Comparison of ENCODE assay signal across 13 cellular contexts in the genomic region with DNA sequence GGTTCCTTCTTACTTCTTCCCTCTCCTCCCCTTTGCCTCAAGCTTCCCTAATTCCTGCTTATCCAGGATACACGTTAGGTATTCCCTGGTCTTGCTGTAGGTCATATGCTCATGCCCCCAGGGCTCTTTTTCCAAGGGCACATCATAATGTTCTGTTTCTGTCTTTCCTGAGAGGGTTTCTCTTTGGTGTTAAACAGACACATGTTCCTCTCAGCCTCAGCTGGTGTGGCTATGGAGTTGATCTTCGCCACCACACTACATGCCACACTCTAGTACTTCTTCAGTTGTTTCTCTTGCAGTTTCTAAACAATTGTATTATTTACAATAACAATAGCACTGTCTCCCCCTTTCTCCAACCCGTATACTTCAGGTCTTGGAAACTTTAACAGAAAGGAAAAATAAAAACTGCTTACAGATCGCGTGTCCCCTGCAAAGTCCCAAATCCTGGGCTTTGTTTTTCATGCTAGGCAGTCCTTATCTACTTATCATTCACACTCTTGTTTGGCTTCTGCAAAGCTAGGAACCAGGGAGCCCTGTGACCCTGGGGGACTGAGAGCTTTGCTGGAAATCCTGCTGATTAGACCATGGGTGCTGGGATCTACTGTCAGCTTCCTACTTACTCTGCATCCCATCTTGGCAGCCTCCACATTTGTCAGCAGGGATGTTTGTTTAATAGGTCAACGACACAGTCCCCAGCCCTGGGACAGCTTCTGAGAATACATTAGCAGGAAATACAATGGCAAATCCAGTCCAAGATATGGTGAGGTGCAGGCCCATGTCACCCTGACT.
"Had no signal": no experiment of that assay in that cellular context is flagged by ENCODE, and none has a peak within 500 bp of the region (broad histone marks: within the 10 kb centered on the region; RNA-seq: fewer than 3 reads in every experiment).

No MANE protein-coding gene starts in this region.

- H2AFZ ChIP-seq: parathyroid adenoma had no signal

- H3K9me3 ChIP-seq: esophagus muscularis mucosa, uterus had no signal

- H3K4me1 Mint-ChIP-seq: activated naive CD8-positive, alpha-beta T cell treated with anti-CD3 and anti-CD28 coated beads for 36 hours; memory B cell had no signal

- H3K36me3 ChIP-seq: brain microvascular endothelial cell, esophagus muscularis mucosa, uterus had no signal

- FAIRE-seq: endometrium had no signal

- H3K79me2 ChIP-seq: parathyroid adenoma had no signal

- ATAC-seq: activated CD4-positive, CD25-positive, alpha-beta regulatory T cell treated with anti-CD3 and anti-CD28 coated beads, Interleukin-2, amount 50 U/mL, for 24 hours had no signal

- H3K4me1 ChIP-seq: parathyroid adenoma, uterus had no signal

- H3K9me3 Mint-ChIP-seq: activated naive CD8-positive, alpha-beta T cell treated with anti-CD3 and anti-CD28 coated beads for 36 hours; activated T-cell treated with anti-CD3 and anti-CD28 coated beads, Interleukin-2, amount 50 U/mL, for 24 hours; memory B cell; T-helper 1 cell treated with Interleukin-12 subunit alpha and Interleukin-12 subunit beta and Interleukin-4 antibody, amounts not matched to agents 30 μg/mL and 1 μg/mL, for 36 hours had no signal

- DNase-seq: activated gamma-delta T cell treated with Interleukin-2 at 50 U/mL for 16 hours; activated naive CD8-positive, alpha-beta T cell treated with anti-CD3 and anti-CD28 coated beads for 36 hours; activated T-cell treated with anti-CD3 and anti-CD28 coated beads, Interleukin-2, amount 50 U/mL, for 24 hours; dorsolateral prefrontal cortex; uterus had no signal

- H3K9ac ChIP-seq: parathyroid adenoma had no signal

- H3K27me3 Mint-ChIP-seq: activated naive CD8-positive, alpha-beta T cell treated with anti-CD3 and anti-CD28 coated beads for 36 hours; activated T-cell treated with anti-CD3 and anti-CD28 coated beads, Interleukin-2, amount 50 U/mL, for 24 hours had no signal

- H3K4me3 ChIP-seq: dorsolateral prefrontal cortex, esophagus muscularis mucosa, skin epidermis, uterus had no signal

- H3K27ac ChIP-seq: brain microvascular endothelial cell, dorsolateral prefrontal cortex, esophagus muscularis mucosa, parathyroid adenoma, skin epidermis, uterus had no signal

- H3K27ac Mint-ChIP-seq: activated naive CD8-positive, alpha-beta T cell treated with anti-CD3 and anti-CD28 coated beads for 36 hours; activated T-cell treated with anti-CD3 and anti-CD28 coated beads, Interleukin-2, amount 50 U/mL, for 24 hours; memory B cell; T-helper 1 cell treated with Interleukin-12 subunit alpha and Interleukin-12 subunit beta and Interleukin-4 antibody, amounts not matched to agents 30 μg/mL and 1 μg/mL, for 36 hours had no signal

- H3K4me3 Mint-ChIP-seq: activated naive CD8-positive, alpha-beta T cell treated with anti-CD3 and anti-CD28 coated beads for 36 hours; activated T-cell treated with anti-CD3 and anti-CD28 coated beads, Interleukin-2, amount 50 U/mL, for 24 hours; memory B cell; T-helper 1 cell treated with Interleukin-12 subunit alpha and Interleukin-12 subunit beta and Interleukin-4 antibody, amounts not matched to agents 30 μg/mL and 1 μg/mL, for 36 hours had no signal

- H3K36me3 Mint-ChIP-seq: activated naive CD8-positive, alpha-beta T cell treated with anti-CD3 and anti-CD28 coated beads for 36 hours had no signal

- H3K27me3 ChIP-seq: brain microvascular endothelial cell, dorsolateral prefrontal cortex, esophagus muscularis mucosa, uterus had no signal
